ENCODE assay signal across 8 cellular contexts in genomic region chr19:53103903-53104203, GRCh38. TPM values are rescaled to one million over a fixed set of nuclear protein-coding genes. Genes with fewer than 3 reads are reported as not detected.
A peak's percentile ranks its signal among the peaks of the same experiment; 100 is the strongest.
DNase-seq lines count a peak whose midpoint lies in the region; ATAC-seq and TF ChIP-seq lines count a peak whose summit lies in the region.

No MANE protein-coding gene starts in this region.

- H3K9me2 ChIP-seq in SU-DHL-6 (replicated peaks; ENCODE audit: insufficient read depth, low read length), result no peaks in the 10 kb centered on the region

- peak overlapping the region; percentile 16; the same call in 1 of the 2 replicates for H3K27ac ChIP-seq in SU-DHL-6 (ENCODE audit: low read depth, low read length)

- peaks cover 2% of the 10 kb centered on the region; the same call in 1 of the 2 replicates for H3K36me3 ChIP-seq in SU-DHL-6 (ENCODE audit: low read length)

- TF ChIP-seq CTCF in GM12864 (IDR thresholded peaks at IDR 0.05; ENCODE audit: low read depth, low read length, missing control alignments) (no peak), SU-DHL-6 (IDR thresholded peaks at IDR 0.05; ENCODE audit: insufficient read depth, low read length, poor library complexity, severe bottlenecking) (no peak), fibroblast of the aortic adventitia (IDR thresholded peaks at IDR 0.05; ENCODE audit: insufficient read depth, low read length) (no peak)

- no peaks in the 10 kb centered on the region for H4K20me1 ChIP-seq in SU-DHL-6 (ENCODE audit: low read depth, low read length)

- intact Hi-C loops in sciatic nerve (cut with DNase I), result no loop called here

- H3K4me2 ChIP-seq in SU-DHL-6 (ENCODE audit: low read depth, low read length, poor library complexity, severe bottlenecking), result peak overlapping the region; percentile 75

- peak overlapping the region; percentile 92 for H3K9ac ChIP-seq in SU-DHL-6 (ENCODE audit: low read length)

- H3F3A ChIP-seq in SU-DHL-6 (ENCODE audit: insufficient read depth), result peaks cover 3% of the 10 kb centered on the region; the same call in 1 of the 2 replicates

- H3K9me3 ChIP-seq in SU-DHL-6 (ENCODE audit: insufficient read depth, low read length), result no peaks in the 10 kb centered on the region

- DNase-seq in GM12864 (ENCODE audit: low read depth), result no peak
- no peak for DNase-seq in fibroblast of the aortic adventitia (ENCODE audit: low read depth)
- no peak for DNase-seq in sciatic nerve (ENCODE audit: low spot score)
- no peak for DNase-seq in NCI-H1436 (lab: John Stamatoyannopoulos, UW)
- DNase-seq in NCI-H1105 (lab: John Stamatoyannopoulos, UW), result no peak
- no peak for DNase-seq in SW 1271 (lab: John Stamatoyannopoulos, UW)
- no peak for DNase-seq in SK-N-DZ (ENCODE audit: low spot score)

- ATAC-seq in sciatic nerve, result peak; percentile 2

- peak overlapping the region; percentile 96 for H2AFZ ChIP-seq in SU-DHL-6 (ENCODE audit: low read depth, low read length, severe bottlenecking)

- no peaks in the 10 kb centered on the region for H3K27me3 ChIP-seq in SU-DHL-6 (ENCODE audit: low read length)

- H3K4me3 ChIP-seq in GM12864 (ENCODE audit: low read depth, low read length), result peak overlapping the region; percentile 85
- peak overlapping the region; percentile 60 for H3K4me3 ChIP-seq in SU-DHL-6 (ENCODE audit: insufficient read depth, low read length, poor library complexity, severe bottlenecking)
- H3K4me3 ChIP-seq in fibroblast of the aortic adventitia (ENCODE audit: low read depth, low read length), result peak overlapping the region; percentile 95

- peaks cover 33% of the 10 kb centered on the region for H3K79me2 ChIP-seq in SU-DHL-6 (ENCODE audit: insufficient read depth, low read length)

RNA-seq across cellular contexts. Expression of gene ZNF160, which starts 0.6 kb away (rescaled TPM):
- total RNA-seq in fibroblast of the aortic adventitia (ENCODE audit: low replicate concordance) (32.4 and 46.3 TPM in 2 replicates), sciatic nerve (48.1 TPM)
- 6.6 and 7.5 TPM in 2 replicates for polyA plus RNA-seq in SK-N-DZ (2014; cell fraction: cytosol; rRNA removed)
- polyA plus RNA-seq in SK-N-DZ (2014; cell fraction: nucleus; rRNA removed), result 8.3 and 15.6 TPM in 2 replicates

RNA-seq across cellular contexts. Expression of gene ZNF415, which starts 28.9 kb away (rescaled TPM):
- total RNA-seq in fibroblast of the aortic adventitia (ENCODE audit: low replicate concordance) (2.3 and 4.1 TPM in 2 replicates), sciatic nerve (12.6 TPM)
- 4.6 and 6.0 TPM in 2 replicates for polyA plus RNA-seq in SK-N-DZ (2014; cell fraction: cytosol; rRNA removed)
- 4.7 and 8.6 TPM in 2 replicates for polyA plus RNA-seq in SK-N-DZ (2014; cell fraction: nucleus; rRNA removed)

RNA-seq across cellular contexts. Expression of gene ZNF347, which starts 55.0 kb away (rescaled TPM):
- total RNA-seq in fibroblast of the aortic adventitia (ENCODE audit: low replicate concordance), result 7.9 and 8.1 TPM in 2 replicates
- total RNA-seq in sciatic nerve, result 20.2 TPM
- polyA plus RNA-seq in SK-N-DZ (2014; cell fraction: cytosol; rRNA removed), result 3.0 and 3.4 TPM in 2 replicates
- polyA plus RNA-seq in SK-N-DZ (2014; cell fraction: nucleus; rRNA removed), result 3.2 and 4.0 TPM in 2 replicates

RNA-seq across cellular contexts. Expression of gene ERVV-2, which starts 59.3 kb away (rescaled TPM):
- total RNA-seq in fibroblast of the aortic adventitia (ENCODE audit: low replicate concordance) (not detected in 2 replicates), sciatic nerve (not detected)
- not detected in 2 replicates for polyA plus RNA-seq in SK-N-DZ (2014; cell fraction: cytosol; rRNA removed)
- polyA plus RNA-seq in SK-N-DZ (2014; cell fraction: nucleus; rRNA removed), result not detected in 2 replicates
